Comparison of ENCODE assay signal across 8 cellular contexts in genomic region chr12:125330645-125331341, GRCh38.
DNase-seq lines count a peak whose midpoint lies in the region; ATAC-seq and TF ChIP-seq lines count a peak whose summit lies in the region.

No MANE protein-coding gene starts in this region.

- H4K20me1 ChIP-seq in MM.1S (ENCODE audit: insufficient read depth, low read length), result no peaks in the 10 kb centered on the region

- peak; percentile 60 for TF ChIP-seq CTCF in MM.1S (IDR thresholded peaks at IDR 0.05; ENCODE audit: low read length)

- H3K79me2 ChIP-seq in MM.1S (ENCODE audit: low read length), result no peaks in the 10 kb centered on the region

- peak overlapping the region; percentile 75 for H2AFZ ChIP-seq in MM.1S (ENCODE audit: low read length)

- H3K36me3 ChIP-seq in MM.1S (replicated peaks; ENCODE audit: insufficient read depth, low read length), result no peaks in the 10 kb centered on the region

- no peaks in the 10 kb centered on the region for H3F3A ChIP-seq in MM.1S (ENCODE audit: insufficient read depth, low read length)

- peak overlapping the region; percentile 27; the same call in 1 of the 2 replicates for H3K9ac ChIP-seq in MM.1S (ENCODE audit: low read length)

- DNase-seq in GM03348 (ENCODE audit: low spot score) (peak; percentile 93), MM.1S (peak; percentile 23), erythroblast (lab: John Stamatoyannopoulos, UW) (peak; percentile 26 to 54), midbrain (lab: John Stamatoyannopoulos, UW) (peak; percentile 68), NCI-H226 (no peak)
- DNase-seq in activated CD8-positive, alpha-beta memory T cell treated with anti-CD3 and anti-CD28 coated beads for 48 hours (ENCODE audit: low read depth in 2 of 3, low spot score in 2 of 3), result peak; percentile 29 to 39 (median 35)
- DNase-seq in stimulated activated CD8-positive, alpha-beta memory T cell treated with anti-CD3 and anti-CD28 coated beads, Interleukin-4, amount 100 ng/mL, for 24 hours (ENCODE audit: low read depth), result peak; percentile 36

- ATAC-seq in GM21825 (IDR thresholded peaks at IDR 0.05; ENCODE audit: unreplicated experiment), result peak; percentile 82

- no peaks in the 10 kb centered on the region for H3K27me3 ChIP-seq in MM.1S (replicated peaks; ENCODE audit: insufficient read depth, low read length)

- no peak for TF ChIP-seq POLR2A in erythroblast (IDR thresholded peaks at IDR 0.05; ENCODE audit: low read length)

- peak overlapping the region; percentile 48 for H3K4me3 ChIP-seq in MM.1S (ENCODE audit: low read length)

- no peaks in the 10 kb centered on the region for H3K9me2 ChIP-seq in MM.1S (replicated peaks; ENCODE audit: insufficient read depth, low read length)

- no peaks in the 10 kb centered on the region for H3K4me1 ChIP-seq in MM.1S (ENCODE audit: low read length)

- H3K9me3 ChIP-seq in MM.1S (replicated peaks; ENCODE audit: insufficient read depth, low read length), result no peaks in the 10 kb centered on the region

- no peak overlapping the region for H3K27ac ChIP-seq in MM.1S (ENCODE audit: low read length)

- peak overlapping the region; percentile 63; the same call in 1 of the 2 replicates for H3K4me2 ChIP-seq in MM.1S (ENCODE audit: low read depth, low read length)
